Comparison of ENCODE assay signal across 8 cellular contexts in the genomic region with DNA sequence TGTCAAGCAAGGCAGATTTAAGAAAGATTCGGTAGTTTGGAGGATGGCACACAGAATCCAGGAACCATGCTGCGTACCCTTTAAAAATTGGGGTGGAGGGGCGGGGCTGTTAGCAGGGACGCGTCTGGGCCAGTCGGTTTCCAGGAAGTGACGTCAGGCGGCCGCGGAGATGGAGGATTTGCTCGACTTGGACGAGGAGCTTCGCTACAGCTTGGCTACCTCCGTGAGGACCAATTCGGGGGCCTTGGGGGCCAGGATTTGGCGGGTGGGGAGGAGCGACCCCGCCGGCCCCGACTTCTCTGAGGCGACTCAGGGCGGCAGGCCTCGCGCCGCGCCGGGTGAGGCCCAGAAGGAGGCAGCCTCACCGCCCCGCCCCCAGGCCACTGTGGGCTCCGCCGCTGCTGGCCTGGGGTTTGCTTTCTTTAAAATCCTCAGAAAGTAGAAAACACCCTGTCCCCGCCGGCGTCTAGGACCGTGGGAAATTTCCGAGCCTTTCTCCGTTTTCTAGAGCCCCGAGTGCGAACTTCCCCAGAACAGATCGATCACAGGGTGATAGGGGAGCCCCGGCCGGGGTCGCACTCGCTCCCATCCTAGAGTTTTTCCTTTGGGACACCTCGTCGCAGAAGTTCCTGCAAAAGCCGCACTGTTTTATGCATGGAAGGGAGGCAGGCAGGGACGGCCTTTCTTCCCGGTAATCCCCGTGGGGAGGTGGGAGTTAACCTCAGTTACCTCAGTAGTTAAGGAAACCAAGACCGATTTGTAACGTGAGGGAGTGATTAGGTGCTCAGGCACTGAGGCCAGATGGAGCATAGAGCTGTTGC. TPM values are rescaled to one million over a fixed set of nuclear protein-coding genes. Genes with fewer than 3 reads are reported as not detected.
DNase-seq lines count a peak whose midpoint lies in the region; ATAC-seq and TF ChIP-seq lines count a peak whose summit lies in the region.

A gene (plus strand): TSS at position 146 of the 821 bp plus-strand sequence. CDS start 24 bp downstream, at position 170.

- H3K27me3 Mint-ChIP-seq in neural crest cell (ENCODE audit: low read depth) = peaks cover 20% of the 10 kb centered on the region

- TF ChIP-seq CTCF in foreskin fibroblast (IDR thresholded peaks at IDR 0.05; ENCODE audit: low read depth, low read length) = no peak
- no peak for TF ChIP-seq CTCF in neural crest cell (conservative IDR thresholded peaks at IDR 0.05)
- no peak for TF ChIP-seq CTCF in stomach (IDR thresholded peaks at IDR 0.05)

- peak within 1 kb of the TSS; percentile 93 for H3K27ac Mint-ChIP-seq in neural crest cell (ENCODE audit: unreplicated experiment)

- H3K9me3 ChIP-seq in stomach = no peaks in the 10 kb centered on the region

- H3K36me3 Mint-ChIP-seq in neural crest cell (ENCODE audit: low read depth) = no peaks in the 10 kb centered on the region

- peaks cover 24 to 61% (median 47%) of the 10 kb centered on the region in 4 donors for H3K4me1 ChIP-seq in stomach

- 0% methylated on average over 28 to 52 of the region's 52 CpGs for WGBS in stomach, 5 donors

- ATAC-seq in GM21786 (IDR thresholded peaks at IDR 0.05; ENCODE audit: unreplicated experiment) = peak; percentile 60

- H3K36me3 ChIP-seq in stomach = peaks cover 4 to 18% (median 10%) of the 10 kb centered on the region in 4 donors

- no peaks in the 10 kb centered on the region for H3K9me3 Mint-ChIP-seq in neural crest cell

- intact Hi-C loops in stomach (cut with DNase I; ENCODE audit: low total_unique reads) = loop anchor here (5.0 kb wide), 1 partner anchor 279 kb away; no protein-coding TSS in a partner anchor

- peak within 1 kb of the TSS; percentile 88 for H3K4me3 Mint-ChIP-seq in neural crest cell

- peaks cover 28% of the 10 kb centered on the region for H3K4me1 Mint-ChIP-seq in neural crest cell

- H3K27me3 ChIP-seq in stomach = no peaks in the 10 kb centered on the region

- TF ChIP-seq POLR2A in stomach (IDR thresholded peaks at IDR 0.05) = no peak

- no peak for TF ChIP-seq EP300 in stomach (IDR thresholded peaks at IDR 0.05)

- peak; percentile 71 for DNase-seq in DMS79 (lab: John Stamatoyannopoulos, UW)
- peak; percentile 84 to 87 for DNase-seq in Kasumi-1 (lab: John Stamatoyannopoulos, UW)
- peak; percentile 79 for DNase-seq in SIG-M5 treated with dmso at 0.1 percent for 504 hours (lab: John Stamatoyannopoulos, UW; ENCODE audit: unreplicated experiment)
- peak; percentile 90 for DNase-seq in activated gamma-delta T cell treated with Interleukin-2 at 50 U/mL for 16 hours
- peak; percentile 66 to 93 for DNase-seq in foreskin fibroblast
- peak; percentile 66 for DNase-seq in neural crest cell (ENCODE audit: low read depth, low spot score)
- peak; percentile 94 for DNase-seq in stomach

- H3K4me3 ChIP-seq in foreskin fibroblast (ENCODE audit: low read depth in 1 of 2, low read length in 2 of 2) (peak within 1 kb of the TSS; percentile 81 to 92), stomach (peak within 1 kb of the TSS; percentile 64 to 95 (median 88))

- peak within 1 kb of the TSS; percentile 87 to 98 (median 95) for H3K27ac ChIP-seq in stomach

RNA-seq across cellular contexts. Expression of the gene that starts here (rescaled TPM):
- total RNA-seq in neural crest cell (32.8 and 34.1 TPM in 2 replicates), stomach (100 to 1,000 TPM in 1 of 5 donors, 10 to 100 TPM in 3, 1 to 10 TPM in 1; 7.6 to 129 (median 37.8) TPM)
- 10 to 100 TPM; 33.0 to 47.0 (median 44.1) TPM for polyA plus RNA-seq in stomach

Comparison
In these comparisons a context has a peak if more than half of its experiments do, and no peak if none do; other contexts are left out.
1. Peak in every context shown above with its lines: DNase-seq, ATAC-seq, H3K4me3 ChIP-seq and H3K27ac ChIP-seq.